ENCODE assay signal across 1 cellular context in the genomic region with DNA sequence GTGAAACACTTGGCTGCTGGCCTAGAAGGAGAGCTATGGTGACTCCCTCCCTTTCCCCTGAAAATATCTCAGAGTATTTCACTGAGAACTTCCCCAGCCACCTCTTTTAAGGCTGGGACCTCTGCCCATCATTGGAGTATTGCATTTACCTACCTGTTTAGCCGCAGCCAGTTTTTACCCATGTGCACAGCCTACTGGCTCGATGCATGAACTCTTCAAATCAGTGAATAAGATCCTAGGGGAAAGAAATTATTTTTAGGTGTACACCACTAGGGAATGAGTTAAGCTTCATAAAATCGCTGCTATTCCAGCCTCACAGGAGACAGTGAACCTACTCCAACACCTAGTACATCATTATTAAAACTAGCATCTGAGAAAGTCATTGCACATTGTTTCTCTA.
TF ChIP-seq lines count a peak whose summit lies in the region.

No MANE protein-coding gene starts in this region.

TF ChIP-seq in WTC11, 78 proteins besides CTCF, POLR2A, EP300 and RAD21 (continued from another document):
- TF ChIP-seq ZNF532 (CRISPR knock-in tag; IDR thresholded peaks at IDR 0.05; ENCODE audit: borderline replicate concordance) (no peak), SP1 (CRISPR knock-in tag; conservative IDR thresholded peaks at IDR 0.05) (no peak), ATF6 (CRISPR knock-in tag; IDR thresholded peaks at IDR 0.05) (no peak), TP53 (CRISPR knock-in tag; IDR thresholded peaks at IDR 0.05) (no peak), FOXP4 (CRISPR knock-in tag; IDR thresholded peaks at IDR 0.05) (no peak)
